26 cellular contexts compared by ENCODE assay signal in genomic region chr3:24596626-24597025, GRCh38.
"Had no signal": no experiment of that assay in that cellular context is flagged by ENCODE, and none has a peak within 500 bp of the region (broad histone marks: within the 10 kb centered on the region; RNA-seq: fewer than 3 reads in every experiment).

No MANE protein-coding gene starts in this region.

- DNase-seq: effector memory CD8-positive, alpha-beta T cell; erythroblast; foreskin melanocyte; heart left ventricle; hypothalamus; islet precursor cell; left cardiac atrium; left ventricle myocardium inferior; lower lobe of right lung; mesenchymal stem cell; midbrain; nucleus accumbens; ovary; right cardiac atrium; spleen; stimulated activated CD4-positive, alpha-beta T cell treated with anti-CD3 and anti-CD28 coated beads, Interleukin-15, amount 100 ng/mL, for 24 hours; stimulated activated CD4-positive, alpha-beta T cell treated with anti-CD3 and anti-CD28 coated beads, Interleukin-1b, Interleukin-23, amount 100 ng/mL, for 48 hours; stimulated activated CD4-positive, alpha-beta T cell treated with anti-CD3 and anti-CD28 coated beads, Interleukin-4, amount 100 ng/mL, for 4 hours; stimulated activated naive B cell treated with anti-CD40 and anti-IgM and Interleukin-4, amounts not matched to agents 10 μg/mL and 1 μg/mL and 100 μg/mL, for 72 hours; stimulated activated naive CD8-positive, alpha-beta T cell treated with anti-CD3 and anti-CD28 coated beads, Interleukin-15, amount 100 ng/mL, for 72 hours; testis; upper lobe of right lung had no signal

- ATAC-seq: effector memory CD8-positive, alpha-beta T cell; heart left ventricle; left cardiac atrium; lower lobe of right lung; natural killer cell treated with Interleukin-12 subunit alpha and Interleukin-12 subunit beta and Interleukin-15 and Interleukin-18, amount 100 ng/mL, for 72 hours; right cardiac atrium; stimulated activated naive B cell treated with anti-CD40 and anti-IgM and Interleukin-4, amounts not matched to agents 10 μg/mL and 1 μg/mL and 100 μg/mL, for 72 hours; stimulated activated naive CD8-positive, alpha-beta T cell treated with anti-CD3 and anti-CD28 coated beads, Interleukin-15, amount 100 ng/mL, for 72 hours; upper lobe of right lung had no signal

- H3K36me3 ChIP-seq: heart left ventricle, left ventricle myocardium inferior, lower lobe of right lung, neural progenitor cell, ovary, spleen, tibial nerve, upper lobe of right lung, vagina had no signal

- H3K4me2 ChIP-seq: neural progenitor cell had no signal

- H3K4me3 ChIP-seq: heart left ventricle, left ventricle myocardium inferior, lower lobe of right lung, neural progenitor cell, ovary, spleen, testis, tibial nerve, upper lobe of right lung, vagina had no signal

- H3K4me1 ChIP-seq: heart left ventricle, left ventricle myocardium inferior, neural progenitor cell, testis, upper lobe of right lung had no signal

- H3K9ac ChIP-seq: neural progenitor cell had no signal

- H3K27ac ChIP-seq: heart left ventricle, left ventricle myocardium inferior, lower lobe of right lung, neural progenitor cell, ovary, spleen, testis, tibial nerve, upper lobe of right lung, vagina had no signal

- H3K9me3 ChIP-seq: heart left ventricle, left ventricle myocardium inferior, lower lobe of right lung, ovary, spleen, testis, tibial nerve, upper lobe of right lung, vagina had no signal

- H3K27me3 ChIP-seq: heart left ventricle, neural progenitor cell, ovary, spleen, testis, tibial nerve, upper lobe of right lung, vagina had no signal

- H2AFZ ChIP-seq: neural progenitor cell had no signal
